ENCODE assay signal across 12 cellular contexts in genomic region chr3:126266291-126266840, GRCh38.
DNase-seq lines count a peak whose midpoint lies in the region; ATAC-seq, FAIRE-seq and TF ChIP-seq lines count a peak whose summit lies in the region.
"Had no signal": no experiment of that assay in that cellular context is flagged by ENCODE, and none has a peak within 500 bp of the region (broad histone marks: within the 10 kb centered on the region; RNA-seq: fewer than 3 reads in every experiment).

No MANE protein-coding gene starts in this region.

- DNase-seq in GM03348 (ENCODE audit: low spot score): peak; percentile 45
- DNase-seq in caudate nucleus (lab: John Stamatoyannopoulos, UW): peak in 28 of 61 donors; percentile 9 to 76 (median 36)
- DNase-seq in kidney: peak; percentile 85
- DNase-seq in gastrocnemius medialis: peak; percentile 72 to 96
- DNase-seq in foreskin keratinocyte: no peak
- no peak for DNase-seq in NCI-H748 treated with DMSO at 0.1 percent for 48 hours (lab: John Stamatoyannopoulos, UW)
- DNase-seq in SK-N-SH: no peak
- no peak for DNase-seq in mesenteric fat pad (ENCODE audit: low spot score)
- DNase-seq: activated naive CD4-positive, alpha-beta T cell treated with anti-CD3 and anti-CD28 coated beads for 36 hours; NCI-H524 had no signal

- ATAC-seq in gastrocnemius medialis: peak; percentile 68 to 69
- no peak for ATAC-seq in foreskin keratinocyte

- no peak for TF ChIP-seq POLR2A in gastrocnemius medialis (IDR thresholded peaks at IDR 0.05)

- no peak for TF ChIP-seq EP300 in SK-N-SH (IDR thresholded peaks at IDR 0.05; ENCODE audit: borderline replicate concordance in 1 of 2, low read depth in 1 of 2, low read length in 1 of 2)

- H3K79me2 ChIP-seq in SK-N-SH (ENCODE audit: insufficient read depth): no peaks in the 10 kb centered on the region

- H3K9me2 ChIP-seq in SK-N-SH: no peaks in the 10 kb centered on the region

- peak overlapping the region in 1 of 2 donors; percentile 65 for H3K9ac ChIP-seq in kidney (ENCODE audit: low read length in 2 of 2)
- no peak overlapping the region for H3K9ac ChIP-seq in SK-N-SH

- peak overlapping the region; percentile 71 for H3K27ac ChIP-seq in caudate nucleus (ENCODE audit: low read depth, low read length)
- H3K27ac ChIP-seq in kidney (ENCODE audit: low read depth in 2 of 2, low read length in 2 of 2): peak overlapping the region; percentile 88 to 96
- peak overlapping the region; percentile 86 to 92 (median 90) for H3K27ac ChIP-seq in gastrocnemius medialis
- H3K27ac ChIP-seq in foreskin keratinocyte: no peak overlapping the region
- no peak overlapping the region for H3K27ac ChIP-seq in SK-N-SH (ENCODE audit: low read depth in 2 of 2, low read length in 1 of 2)
- H3K27ac ChIP-seq: neutrophil had no signal

- H3K27me3 ChIP-seq in gastrocnemius medialis (no peaks in the 10 kb centered on the region), foreskin keratinocyte (no peaks in the 10 kb centered on the region), SK-N-SH (ENCODE audit: insufficient read depth) (no peaks in the 10 kb centered on the region)

- H3F3A ChIP-seq in SK-N-SH (replicated peaks; ENCODE audit: insufficient read depth): no peaks in the 10 kb centered on the region

- in situ Hi-C loops in gastrocnemius medialis (cut with MboI; ENCODE audit: low sequenced_read_pairs in 4 of 4): no loop called here

- H3K9me3 ChIP-seq in kidney (ENCODE audit: control insufficient read depth in 1 of 2, low read length in 2 of 2) (no peaks in the 10 kb centered on the region), gastrocnemius medialis (no peaks in the 10 kb centered on the region), SK-N-SH (no peaks in the 10 kb centered on the region)
- H3K9me3 ChIP-seq: neutrophil had no signal

- no peaks in the 10 kb centered on the region for H4K20me1 ChIP-seq in SK-N-SH (ENCODE audit: insufficient read depth)

- CTCF ChIA-PET in SK-N-SH (lab: Yijun Ruan, JAX): interaction anchor here (0.7 to 2.1 kb wide), 5 partner anchors 20 to 132 kb away, joined by 3 to 8 read pairs (median 4); no protein-coding TSS in a partner anchor

- H3K4me3 ChIP-seq in kidney (ENCODE audit: low read length in 2 of 2): peak overlapping the region; percentile 52 to 57
- peak overlapping the region in 3 of 4 donors; percentile 11 to 53 (median 39) for H3K4me3 ChIP-seq in gastrocnemius medialis
- no peak overlapping the region for H3K4me3 ChIP-seq in SK-N-SH (ENCODE audit: low read depth in 2 of 2, low read length in 1 of 2)

- peaks cover 31 to 52% of the 10 kb centered on the region in 2 donors for H3K4me1 ChIP-seq in kidney (ENCODE audit: control insufficient read depth in 1 of 2, insufficient read depth in 1 of 2, low read depth in 1 of 2, low read length in 2 of 2)
- H3K4me1 ChIP-seq in gastrocnemius medialis: peaks cover 46 to 51% of the 10 kb centered on the region in 2 donors
- H3K4me1 ChIP-seq in foreskin keratinocyte: peaks cover 24% of the 10 kb centered on the region
- peaks cover 3 to 9% of the 10 kb centered on the region in 2 experiments; a peak in 2 of 4 replicates for H3K4me1 ChIP-seq in SK-N-SH (ENCODE audit: control insufficient read depth in 1 of 2, insufficient read depth in 2 of 2, low read depth in 1 of 2, low read length in 1 of 2)

- POLR2A ChIA-PET in SK-N-SH (lab: Yijun Ruan, JAX): no interaction called here

- TF ChIP-seq CTCF in kidney (IDR thresholded peaks at IDR 0.05; ENCODE audit: borderline replicate concordance, extremely low read depth, insufficient read depth) (no peak), gastrocnemius medialis (IDR thresholded peaks at IDR 0.05 in 4 of 5, conservative IDR thresholded peaks at IDR 0.05 in 1 of 5) (no peak), foreskin keratinocyte (conservative IDR thresholded peaks at IDR 0.05) (no peak), SK-N-SH (IDR thresholded peaks at IDR 0.05) (no peak)

- no peak overlapping the region for H2AFZ ChIP-seq in SK-N-SH (ENCODE audit: low read depth)

- no peaks in the 10 kb centered on the region for H3K36me3 ChIP-seq in kidney (ENCODE audit: control insufficient read depth in 1 of 2, insufficient read depth in 2 of 2, low read length in 2 of 2)
- no peaks in the 10 kb centered on the region for H3K36me3 ChIP-seq in gastrocnemius medialis
- H3K36me3 ChIP-seq in SK-N-SH (replicated peaks in 1 of 2; ENCODE audit: control insufficient read depth in 1 of 2, insufficient read depth in 2 of 2, low read length in 1 of 2): no peaks in the 10 kb centered on the region
- H3K36me3 ChIP-seq: neutrophil had no signal

- intact Hi-C loops in kidney (cut with DNase I) (no loop called here), gastrocnemius medialis (cut with DNase I; ENCODE audit: low total_unique reads) (loop anchor here (10.0 kb wide), 1 partner anchor 642 kb away; no protein-coding TSS in a partner anchor)

- FAIRE-seq in kidney (lab: Jason Lieb, UNC): no peak
- FAIRE-seq: TTC549 had no signal

- WGBS in SK-N-SH (ENCODE audit: low lambda C conversion rate): 72% methylated on average over 5 of the region's 15 CpGs

- H3K4me2 ChIP-seq in SK-N-SH: no peak overlapping the region

- TF ChIP-seq RAD21 in SK-N-SH (IDR thresholded peaks at IDR 0.05; ENCODE audit: low read length): no peak

TF ChIP-seq in SK-N-SH, 30 proteins besides CTCF, POLR2A, EP300 and RAD21:
- TF ChIP-seq MAX (IDR thresholded peaks at IDR 0.05; ENCODE audit: low read depth) (no peak), TAF1 (IDR thresholded peaks at IDR 0.05; ENCODE audit: borderline replicate concordance, low read depth, low read length) (no peak), IRF3 (IDR thresholded peaks at IDR 0.05; ENCODE audit: low read depth, low read length) (no peak), FOSL2 (IDR thresholded peaks at IDR 0.05; ENCODE audit: borderline replicate concordance, low read depth) (no peak), CHD2 (IDR thresholded peaks at IDR 0.05; ENCODE audit: low read length, partially characterized antibody) (no peak), SMC3 (IDR thresholded peaks at IDR 0.05; ENCODE audit: low read depth, low read length) (no peak), POLR2AphosphoS5 (IDR thresholded peaks at IDR 0.05; ENCODE audit: low read depth, low read length) (no peak), TEAD4 (IDR thresholded peaks at IDR 0.05; ENCODE audit: borderline replicate concordance, insufficient read depth) (no peak), FOXJ3 (CRISPR knock-in tag; IDR thresholded peaks at IDR 0.05) (no peak), NRF1 (IDR thresholded peaks at IDR 0.05; ENCODE audit: low read depth, low read length) (no peak)
- TF ChIP-seq, protein P1, sequence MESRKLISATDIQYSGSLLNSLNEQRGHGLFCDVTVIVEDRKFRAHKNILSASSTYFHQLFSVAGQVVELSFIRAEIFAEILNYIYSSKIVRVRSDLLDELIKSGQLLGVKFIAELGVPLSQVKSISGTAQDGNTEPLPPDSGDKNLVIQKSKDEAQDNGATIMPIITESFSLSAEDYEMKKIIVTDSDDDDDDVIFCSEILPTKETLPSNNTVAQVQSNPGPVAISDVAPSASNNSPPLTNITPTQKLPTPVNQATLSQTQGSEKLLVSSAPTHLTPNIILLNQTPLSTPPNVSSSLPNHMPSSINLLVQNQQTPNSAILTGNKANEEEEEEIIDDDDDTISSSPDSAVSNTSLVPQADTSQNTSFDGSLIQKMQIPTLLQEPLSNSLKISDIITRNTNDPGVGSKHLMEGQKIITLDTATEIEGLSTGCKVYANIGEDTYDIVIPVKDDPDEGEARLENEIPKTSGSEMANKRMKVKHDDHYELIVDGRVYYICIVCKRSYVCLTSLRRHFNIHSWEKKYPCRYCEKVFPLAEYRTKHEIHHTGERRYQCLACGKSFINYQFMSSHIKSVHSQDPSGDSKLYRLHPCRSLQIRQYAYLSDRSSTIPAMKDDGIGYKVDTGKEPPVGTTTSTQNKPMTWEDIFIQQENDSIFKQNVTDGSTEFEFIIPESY (IDR thresholded peaks at IDR 0.05; ENCODE audit: borderline replicate concordance, low read depth): no peak
- TF ChIP-seq, protein P2, sequence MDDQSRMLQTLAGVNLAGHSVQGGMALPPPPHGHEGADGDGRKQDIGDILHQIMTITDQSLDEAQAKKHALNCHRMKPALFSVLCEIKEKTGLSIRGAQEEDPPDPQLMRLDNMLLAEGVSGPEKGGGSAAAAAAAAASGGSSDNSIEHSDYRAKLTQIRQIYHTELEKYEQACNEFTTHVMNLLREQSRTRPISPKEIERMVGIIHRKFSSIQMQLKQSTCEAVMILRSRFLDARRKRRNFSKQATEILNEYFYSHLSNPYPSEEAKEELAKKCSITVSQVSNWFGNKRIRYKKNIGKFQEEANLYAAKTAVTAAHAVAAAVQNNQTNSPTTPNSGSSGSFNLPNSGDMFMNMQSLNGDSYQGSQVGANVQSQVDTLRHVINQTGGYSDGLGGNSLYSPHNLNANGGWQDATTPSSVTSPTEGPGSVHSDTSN (IDR thresholded peaks at IDR 0.05): no peak

Comparison
In these comparisons a context has a peak if more than half of its experiments do, and no peak if none do; other contexts are left out.
1. DNase-seq: peak in GM03348 (single experiment), kidney (single experiment) and gastrocnemius medialis (2 of 2); none in foreskin keratinocyte (0 of 2), NCI-H748 treated with DMSO at 0.1 percent for 48 hours (single experiment), SK-N-SH (single experiment) and mesenteric fat pad (single experiment).
2. H3K27ac ChIP-seq: peak in caudate nucleus (single experiment), kidney (2 of 2) and gastrocnemius medialis (4 of 4); none in foreskin keratinocyte (single experiment) and SK-N-SH (0 of 2).
3. H3K4me3 ChIP-seq: peak in kidney (2 of 2) and gastrocnemius medialis (3 of 4); none in SK-N-SH (0 of 2).